Comparison of ENCODE assay signal across 15 cellular contexts in the genomic region with DNA sequence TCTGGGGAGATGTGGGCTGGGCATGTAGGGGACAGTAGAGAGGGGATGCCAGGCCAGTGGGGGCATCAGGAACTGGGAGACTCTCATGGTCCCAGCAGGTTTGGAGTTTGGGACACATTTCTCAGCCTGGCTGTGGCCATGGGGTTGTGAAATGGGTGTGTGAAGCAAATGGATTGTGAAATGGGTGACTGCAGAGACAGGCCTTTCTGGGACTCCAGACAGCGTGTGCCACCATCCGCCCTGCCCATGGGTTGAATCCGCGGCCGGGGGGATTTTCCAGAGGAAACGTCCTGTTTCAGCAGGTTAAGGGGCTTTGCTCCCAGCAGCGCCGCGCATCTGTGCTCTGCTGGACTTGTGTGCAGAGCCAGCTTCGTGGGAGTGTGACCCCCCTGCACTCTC. TPM values are rescaled to one million over a fixed set of nuclear protein-coding genes. Genes with fewer than 3 reads are reported as not detected.
A peak's percentile ranks its signal among the peaks of the same experiment; 100 is the strongest.
DNase-seq lines count a peak whose midpoint lies in the region; ATAC-seq, FAIRE-seq and TF ChIP-seq lines count a peak whose summit lies in the region.
"Had no signal": no experiment of that assay in that cellular context is flagged by ENCODE, and none has a peak within 500 bp of the region (broad histone marks: within the 10 kb centered on the region; RNA-seq: fewer than 3 reads in every experiment).

No MANE protein-coding gene starts in this region.

- H4K8ac ChIP-seq in mesenchymal stem cell (ENCODE audit: low read length): no peak overlapping the region

- WGBS in heart left ventricle, 4 donors: 82 to 92% (median 87%) methylated on average over 10 of the region's 10 CpGs
- 3% methylated on average over 10 of the region's 10 CpGs for WGBS in K562 (ENCODE audit: insufficient coverage, low coverage, missing lambda C conversion rate)
- WGBS in mesenchymal stem cell: 89% methylated on average over 7 of the region's 10 CpGs

- no peak overlapping the region for H3K14ac ChIP-seq in mesenchymal stem cell (ENCODE audit: low read length in 2 of 2)

- TF ChIP-seq POLR2A in heart left ventricle (IDR thresholded peaks at IDR 0.05) (no peak), K562 (conservative IDR thresholded peaks at IDR 0.05) (no peak)

- H3K79me1 ChIP-seq in mesenchymal stem cell (replicated peaks; ENCODE audit: low read length, poor library complexity, severe bottlenecking): peaks cover 3% of the 10 kb centered on the region

- no peak overlapping the region for H2BK15ac ChIP-seq in mesenchymal stem cell (ENCODE audit: low read depth, poor library complexity, severe bottlenecking)

- no peak for FAIRE-seq in K562 (lab: Jason Lieb, UNC)

- H3K4ac ChIP-seq in mesenchymal stem cell (ENCODE audit: low read depth in 1 of 2, low read length in 2 of 2): no peak overlapping the region

- H2BK12ac ChIP-seq in mesenchymal stem cell (ENCODE audit: low read length in 2 of 2): no peak overlapping the region

- H2BK5ac ChIP-seq in mesenchymal stem cell (ENCODE audit: low read depth, low read length, poor library complexity, severe bottlenecking): no peak overlapping the region

- no peak overlapping the region for H3K27ac Mint-ChIP-seq in stimulated activated effector memory CD8-positive, alpha-beta T cell treated with anti-CD3 and anti-CD28 coated beads, Interleukin-12 subunit alpha, Interleukin-12 subunit beta, amount 100 ng/mL, for 72 hours
- H3K27ac Mint-ChIP-seq: activated CD4-positive, alpha-beta T cell treated with anti-CD3 and anti-CD28 coated beads, Interleukin-2, amount 10 ng/mL, durations not matched to agents 24 days and 14 days; T-helper 1 cell treated with Interleukin-12 subunit alpha and Interleukin-12 subunit beta and Interleukin-4 antibody, amounts not matched to agents 30 μg/mL and 1 μg/mL, for 36 hours had no signal

- no peak overlapping the region for H3K4me3 ChIP-seq in heart left ventricle
- H3K4me3 ChIP-seq in K562: no peak overlapping the region
- H3K4me3 ChIP-seq in mesenchymal stem cell (ENCODE audit: insufficient read depth in 1 of 2, low read depth in 1 of 2, low read length in 2 of 2): peak overlapping the region in 1 of 2 experiments; percentile 9
- no peak overlapping the region for H3K4me3 ChIP-seq in upper lobe of right lung

- H4K91ac ChIP-seq in mesenchymal stem cell (ENCODE audit: low read length): no peak overlapping the region

- H2BK120ac ChIP-seq in mesenchymal stem cell (ENCODE audit: low read depth, low read length): no peak overlapping the region

- no peaks in the 10 kb centered on the region for H3K9me3 Mint-ChIP-seq in stimulated activated effector memory CD8-positive, alpha-beta T cell treated with anti-CD3 and anti-CD28 coated beads, Interleukin-12 subunit alpha, Interleukin-12 subunit beta, amount 100 ng/mL, for 72 hours
- H3K9me3 Mint-ChIP-seq: activated CD4-positive, alpha-beta T cell treated with anti-CD3 and anti-CD28 coated beads, Interleukin-2, amount 10 ng/mL, durations not matched to agents 24 days and 14 days; neural crest cell; T-helper 1 cell treated with Interleukin-12 subunit alpha and Interleukin-12 subunit beta and Interleukin-4 antibody, amounts not matched to agents 30 μg/mL and 1 μg/mL, for 36 hours had no signal

- peaks cover 40% of the 10 kb centered on the region for H3K4me1 Mint-ChIP-seq in stimulated activated effector memory CD8-positive, alpha-beta T cell treated with anti-CD3 and anti-CD28 coated beads, Interleukin-12 subunit alpha, Interleukin-12 subunit beta, amount 100 ng/mL, for 72 hours

- no peak for DNase-seq in heart left ventricle
- no peak for DNase-seq in cardiac septum (ENCODE audit: low spot score)
- no peak for DNase-seq in K562 (ENCODE audit: extremely low read depth in 1 of 4, low spot score in 3 of 4)
- DNase-seq in mesenchymal stem cell: peak; percentile 34
- peak; percentile 73 for DNase-seq in upper lobe of right lung
- DNase-seq in activated CD4-positive, alpha-beta T cell treated with anti-CD3 and anti-CD28 coated beads, Interleukin-2, amount 50 U/mL, for 4 hours: no peak
- no peak for DNase-seq in stimulated activated effector memory CD8-positive, alpha-beta T cell treated with anti-CD3 and anti-CD28 coated beads, Interleukin-12 subunit alpha, Interleukin-12 subunit beta, amount 100 ng/mL, for 72 hours (ENCODE audit: low spot score in 2 of 2)
- DNase-seq: ACHN; activated CD4-positive, alpha-beta T cell treated with anti-CD3 and anti-CD28 coated beads, Interleukin-2, amount 10 ng/mL, durations not matched to agents 24 days and 14 days; activated T-cell treated with anti-CD3 and anti-CD28 coated beads, Interleukin-2, amount 50 U/mL, for 48 hours; DMS 273 treated with DMSO at 0.1 percent for 48 hours; effector CD4-positive, alpha-beta T cell had no signal

- H3K4me2 ChIP-seq in K562 (ENCODE audit: insufficient read depth, low read length) (no peak overlapping the region), mesenchymal stem cell (ENCODE audit: low read length, poor library complexity, severe bottlenecking) (no peak overlapping the region)

- TF ChIP-seq RAD21 in K562 (CRISPR knock-in tag; conservative IDR thresholded peaks at IDR 0.05 in 1 of 2, IDR thresholded peaks at IDR 0.05 in 1 of 2): no peak

- H2AFZ ChIP-seq in K562 (ENCODE audit: low read depth, low read length) (no peak overlapping the region), mesenchymal stem cell (ENCODE audit: low read depth, low read length) (no peak overlapping the region)

- no peaks in the 10 kb centered on the region for H3K79me2 ChIP-seq in K562 (ENCODE audit: control insufficient read depth, insufficient read depth, low read length)

- H3K27ac ChIP-seq in heart left ventricle (peak overlapping the region in 9 of 12 donors; percentile 15 to 79 (median 67)), K562 (ENCODE audit: extremely low read depth, low read depth, low read length) (no peak overlapping the region), mesenchymal stem cell (ENCODE audit: low read length, poor library complexity, severe bottlenecking) (no peak overlapping the region), upper lobe of right lung (peak overlapping the region; percentile 78)

- H3K9me1 ChIP-seq in K562 (ENCODE audit: control insufficient read depth, insufficient read depth, low read length): no peaks in the 10 kb centered on the region

- in situ Hi-C loops in K562 (cut with MboI): no loop called here

- POLR2A ChIA-PET in K562 (lab: Yijun Ruan, JAX): interaction anchor here (0.5 to 0.6 kb wide), 2 partner anchors 51 to 301 kb away, joined by 3 read pairs; no protein-coding TSS in a partner anchor

- no peak overlapping the region for H3K4me3 Mint-ChIP-seq in stimulated activated effector memory CD8-positive, alpha-beta T cell treated with anti-CD3 and anti-CD28 coated beads, Interleukin-12 subunit alpha, Interleukin-12 subunit beta, amount 100 ng/mL, for 72 hours
- H3K4me3 Mint-ChIP-seq: activated CD4-positive, alpha-beta T cell treated with anti-CD3 and anti-CD28 coated beads, Interleukin-2, amount 10 ng/mL, durations not matched to agents 24 days and 14 days; T-helper 1 cell treated with Interleukin-12 subunit alpha and Interleukin-12 subunit beta and Interleukin-4 antibody, amounts not matched to agents 30 μg/mL and 1 μg/mL, for 36 hours had no signal

- no peak overlapping the region for H3K18ac ChIP-seq in mesenchymal stem cell (ENCODE audit: low read depth in 1 of 2, low read length in 2 of 2)

- ATAC-seq in heart left ventricle (no peak), K562 (no peak), upper lobe of right lung (no peak), HG02840 (IDR thresholded peaks at IDR 0.05; ENCODE audit: low FRiP score, unreplicated experiment) (no peak)
- ATAC-seq in stimulated activated effector memory CD8-positive, alpha-beta T cell treated with anti-CD3 and anti-CD28 coated beads, Interleukin-12 subunit alpha, Interleukin-12 subunit beta, amount 100 ng/mL, for 72 hours: no peak

- H3K36me3 ChIP-seq in heart left ventricle (no peaks in the 10 kb centered on the region), K562 (ENCODE audit: control insufficient read depth, insufficient read depth, low read length) (no peaks in the 10 kb centered on the region), mesenchymal stem cell (ENCODE audit: control insufficient read depth in 1 of 2, insufficient read depth in 2 of 2, low read depth in 1 of 2, low read length in 2 of 2) (no peaks in the 10 kb centered on the region), upper lobe of right lung (no peaks in the 10 kb centered on the region)

- H4K20me1 ChIP-seq in K562 (replicated peaks; ENCODE audit: control insufficient read depth, insufficient read depth, low read length): peaks cover 14% of the 10 kb centered on the region

- TF ChIP-seq CTCF in heart left ventricle (IDR thresholded peaks at IDR 0.05): no peak
- TF ChIP-seq CTCF in K562 (IDR thresholded peaks at IDR 0.05 in 2 of 3, conservative IDR thresholded peaks at IDR 0.05 in 1 of 3; ENCODE audit: insufficient read depth in 2 of 3, low read depth in 1 of 3, low read length in 3 of 3): no peak
- TF ChIP-seq CTCF in upper lobe of right lung (IDR thresholded peaks at IDR 0.05): no peak

- H3K27me3 ChIP-seq in heart left ventricle: peaks cover 0 to 3% (median 0%) of the 10 kb centered on the region in 9 donors
- H3K27me3 ChIP-seq in K562 (ENCODE audit: control insufficient read depth in 2 of 2, insufficient read depth in 2 of 2, low read length in 2 of 2): peaks cover 25 to 64% of the 10 kb centered on the region in 2 experiments
- H3K27me3 ChIP-seq in mesenchymal stem cell (ENCODE audit: control insufficient read depth in 1 of 2, insufficient read depth in 1 of 2, low read length in 2 of 2): peaks cover 0 to 3% of the 10 kb centered on the region in 2 experiments
- no peaks in the 10 kb centered on the region for H3K27me3 ChIP-seq in upper lobe of right lung

- H3K36me3 Mint-ChIP-seq in stimulated activated effector memory CD8-positive, alpha-beta T cell treated with anti-CD3 and anti-CD28 coated beads, Interleukin-12 subunit alpha, Interleukin-12 subunit beta, amount 100 ng/mL, for 72 hours: peaks cover 8% of the 10 kb centered on the region

- H2AK5ac ChIP-seq in mesenchymal stem cell (ENCODE audit: low read length, severe bottlenecking): peak overlapping the region; percentile 20

- H3K4me1 ChIP-seq in heart left ventricle (peaks cover 0 to 75% (median 42%) of the 10 kb centered on the region in 12 donors), K562 (replicated peaks in 1 of 2; ENCODE audit: control insufficient read depth in 2 of 2, insufficient read depth in 2 of 2, low read length in 2 of 2) (peaks cover 0 to 23% of the 10 kb centered on the region in 2 experiments; a peak in 2 of 5 replicates), mesenchymal stem cell (ENCODE audit: control insufficient read depth, insufficient read depth, low read depth, low read length) (peaks cover 41% of the 10 kb centered on the region), upper lobe of right lung (peaks cover 30% of the 10 kb centered on the region)

- no peak overlapping the region for H3K9ac ChIP-seq in K562 (ENCODE audit: insufficient read depth in 1 of 2, low read depth in 2 of 2, low read length in 2 of 2)
- H3K9ac ChIP-seq in mesenchymal stem cell (ENCODE audit: low read length): no peak overlapping the region

- no peaks in the 10 kb centered on the region for H3K9me3 ChIP-seq in heart left ventricle
- no peaks in the 10 kb centered on the region for H3K9me3 ChIP-seq in K562 (replicated peaks; ENCODE audit: control insufficient read depth, insufficient read depth, low read depth, low read length)
- no peaks in the 10 kb centered on the region for H3K9me3 ChIP-seq in mesenchymal stem cell (ENCODE audit: control insufficient read depth, low read length)
- no peaks in the 10 kb centered on the region for H3K9me3 ChIP-seq in upper lobe of right lung

- no peak for TF ChIP-seq EP300 in K562 (IDR thresholded peaks at IDR 0.05; ENCODE audit: low read length)

- intact Hi-C loops in heart left ventricle (cut with DNase I) (loop anchor here in 5 of 10 donors (5.0 to 10.0 kb wide), 4 partner anchors 34 to 371 kb away; partner anchors contain the start of gene RBM38 (in 1 of the 5)), cardiac septum (cut with DNase I) (loop anchor here (5.0 to 10.0 kb wide), 2 partner anchors 94 to 319 kb away; partner anchors contain the start of gene RBM38), K562 (cut with micrococcal nuclease) (no loop called here), upper lobe of right lung (cut with DNase I) (no loop called here)

- no peak overlapping the region for H3K23ac ChIP-seq in mesenchymal stem cell (ENCODE audit: low read length in 2 of 2)

- CTCF ChIA-PET in K562 (lab: Yijun Ruan, JAX; ENCODE audit: low intra/inter-chr PET ratio): no interaction called here

- no TSS peak for BruUV-seq in K562 (replicated peaks; lab: Mats Ljungman, UMichigan)

RNA-seq across cellular contexts. Expression of gene PMEPA1, which starts 3.7 kb away (rescaled TPM):
- total RNA-seq in heart left ventricle: 10 to 100 TPM; 25.1 to 91.4 (median 30.0) TPM
- polyA plus RNA-seq in heart left ventricle: 100 to 1,000 TPM in 1 of 2 donors, 10 to 100 TPM in 1; 12.6 to 115 TPM
- total RNA-seq in cardiac septum: 34.8 TPM
- total RNA-seq in K562 (2011; cell fraction: chromatin; rRNA removed; ENCODE audit: low replicate concordance): not detected in 2 replicates
- not detected in 2 replicates for total RNA-seq in K562 (2011; cell fraction: nucleolus; rRNA removed)
- total RNA-seq in K562 (2011; cell fraction: nucleoplasm; rRNA removed): not detected in 2 replicates
- not detected in 2 replicates for total RNA-seq in K562 (2014; rRNA removed)
- not detected in 2 replicates for total RNA-seq in K562 (2014; rRNA removed; fragmentation: Illumina TruSeq; extraction: Trizol)
- total RNA-seq in K562 (2015; rRNA removed; fragmentation: Illumina TruSeq; extraction: Trizol): not detected in 2 replicates
- 0.16 and 0.20 TPM in 2 replicates for total RNA-seq in K562 (2021)
- not detected in 2 replicates for polyA plus RNA-seq in K562 (2011; rRNA removed)
- not detected in 2 replicates for polyA plus RNA-seq in K562 (2011; cell fraction: cytosol; rRNA removed)
- not detected in 2 replicates for polyA plus RNA-seq in K562 (2011; cell fraction: nucleus; rRNA removed)
- polyA plus RNA-seq in K562 (2012): 0.03 TPM in 1 of 2 replicates, not detected in the other
- not detected in 2 replicates for polyA plus RNA-seq in K562 (2014; fragmentation: Illumina TruSeq; extraction: Trizol)
- not detected for polyA plus RNA-seq in K562 (2014; fragmentation: Nextera tagmentation; extraction: Ambion mirVana)
- not detected in 2 replicates for polyA plus RNA-seq in K562 (2014; rRNA removed)
- not detected in 2 replicates for polyA minus RNA-seq in K562 (2011; rRNA and poly(A)+ RNA removed)
- not detected in 2 replicates for polyA minus RNA-seq in K562 (2011; cell fraction: cytosol; rRNA and poly(A)+ RNA removed)
- not detected in 2 replicates for polyA minus RNA-seq in K562 (2011; cell fraction: nucleus; rRNA and poly(A)+ RNA removed)
- 6.5 TPM for polyA plus RNA-seq in mesenchymal stem cell (2013, experiment 1 of 2)
- 5.8 TPM for polyA plus RNA-seq in mesenchymal stem cell (2013, experiment 2 of 2)
- total RNA-seq in upper lobe of right lung: 49.1 TPM

Comparison
In these comparisons a context has a peak if more than half of its experiments do, and no peak if none do; other contexts are left out.
1. DNase-seq: peak in mesenchymal stem cell (single experiment) and upper lobe of right lung (single experiment); none in heart left ventricle (0 of 5), cardiac septum (single experiment), K562 (0 of 4), activated CD4-positive, alpha-beta T cell treated with anti-CD3 and anti-CD28 coated beads, Interleukin-2, amount 50 U/mL, for 4 hours (0 of 2) and stimulated activated effector memory CD8-positive, alpha-beta T cell treated with anti-CD3 and anti-CD28 coated beads, Interleukin-12 subunit alpha, Interleukin-12 subunit beta, amount 100 ng/mL, for 72 hours (0 of 2).
2. H3K27ac ChIP-seq: peak in heart left ventricle (9 of 12) and upper lobe of right lung (single experiment); none in K562 (single experiment) and mesenchymal stem cell (single experiment).
3. RNA of gene PMEPA1, which starts 3.7 kb away (total RNA-seq): 49.1 TPM in upper lobe of right lung (single experiment), 34.8 TPM in cardiac septum (single experiment) and 25.1 to 91.4 TPM in heart left ventricle; 0.16 to 0.20 TPM in K562; every median in the first group is over 10 times any median in the second.